In genomic region chr1:58883037-58883887, GRCh38 we compare ENCODE assay signal across 8 cellular contexts.
DNase-seq lines count a peak whose midpoint lies in the region; ATAC-seq, FAIRE-seq and TF ChIP-seq lines count a peak whose summit lies in the region.

No MANE protein-coding gene starts in this region.

- H3K4me1 ChIP-seq in A673 (ENCODE audit: insufficient read depth, low read length, poor library complexity, severe bottlenecking) (peaks cover 16% of the 10 kb centered on the region), endothelial cell of umbilical vein (ENCODE audit: control insufficient read depth, extremely low read depth, insufficient read depth, low read length) (peaks cover 42% of the 10 kb centered on the region), mucosa of rectum (ENCODE audit: control insufficient read depth in 2 of 2, insufficient read depth in 2 of 2, low read length in 2 of 2) (peaks cover 41 to 56% of the 10 kb centered on the region in 2 donors)

- no peak for TF ChIP-seq CTCF in A673 (conservative IDR thresholded peaks at IDR 0.05; ENCODE audit: low read depth, low read length)
- no peak for TF ChIP-seq CTCF in endothelial cell of umbilical vein (IDR thresholded peaks at IDR 0.05; ENCODE audit: extremely low read depth in 1 of 2, insufficient read depth in 1 of 2, low read depth in 1 of 2, low read length in 2 of 2)

- POLR2A ChIA-PET in A673 (lab: Charles Lee; ENCODE audit: low non-redundant PET), result interaction anchor here (0.6 to 0.7 kb wide), 2 partner anchors 16 to 19 kb away, joined by 4 to 5 read pairs; no protein-coding TSS in a partner anchor
- POLR2A ChIA-PET in endothelial cell of umbilical vein (lab: Charles Lee), result interaction anchor here (0.6 to 2.3 kb wide), 14 partner anchors 13 to 394 kb away, joined by 3 to 22 read pairs (median 3); partner anchors contain the start of gene JUN

- BruUV-seq in A673 (replicated peaks; lab: Mats Ljungman, UMichigan) (no TSS peak), endothelial cell of umbilical vein (replicated peaks; lab: Mats Ljungman, UMichigan) (TSS peak; percentile 75)

- H3K79me2 ChIP-seq in endothelial cell of umbilical vein (ENCODE audit: control insufficient read depth, insufficient read depth, low read length), result no peaks in the 10 kb centered on the region

- no peaks in the 10 kb centered on the region for H4K20me1 ChIP-seq in endothelial cell of umbilical vein (replicated peaks; ENCODE audit: control insufficient read depth, extremely low read depth, insufficient read depth, low read length)

- no peak overlapping the region for H2AFZ ChIP-seq in endothelial cell of umbilical vein (ENCODE audit: low read depth, low read length)

- H3K4me2 ChIP-seq in endothelial cell of umbilical vein (ENCODE audit: insufficient read depth, low read length), result peak overlapping the region; percentile 32

- no peaks in the 10 kb centered on the region for H3K27me3 ChIP-seq in A673 (replicated peaks; ENCODE audit: insufficient read depth, low read depth, low read length, poor library complexity)
- H3K27me3 ChIP-seq in endothelial cell of umbilical vein (ENCODE audit: control insufficient read depth in 2 of 2, insufficient read depth in 2 of 2, low read length in 2 of 2), result no peaks in the 10 kb centered on the region
- H3K27me3 ChIP-seq in mucosa of rectum (ENCODE audit: control insufficient read depth in 2 of 2, insufficient read depth in 2 of 2, low read length in 2 of 2), result no peaks in the 10 kb centered on the region

- intact Hi-C loops in A673 (cut with micrococcal nuclease; ENCODE audit: unreplicated experiment) (no loop called here), endothelial cell of umbilical vein (cut with micrococcal nuclease) (loop anchor here (1.0 to 10.0 kb wide), 18 partner anchors 16 to 876 kb away; partner anchors contain the start of gene JUN)

- H3K9me3 ChIP-seq in A673 (ENCODE audit: low read depth, low read length, poor library complexity, severe bottlenecking) (no peaks in the 10 kb centered on the region), endothelial cell of umbilical vein (replicated peaks; ENCODE audit: control insufficient read depth, insufficient read depth, low read length) (no peaks in the 10 kb centered on the region), mucosa of rectum (ENCODE audit: control insufficient read depth in 2 of 2, low read length in 2 of 2) (no peaks in the 10 kb centered on the region)

- ATAC-seq in GM18867 (IDR thresholded peaks at IDR 0.05; ENCODE audit: unreplicated experiment), result no peak
- ATAC-seq in HG03442 (IDR thresholded peaks at IDR 0.05; ENCODE audit: unreplicated experiment), result no peak

- peak; percentile 96 for FAIRE-seq in endothelial cell of umbilical vein (lab: Jason Lieb, UNC)

- H3K9ac ChIP-seq in endothelial cell of umbilical vein (replicated peaks; ENCODE audit: extremely low read depth, insufficient read depth, low read length) (peak overlapping the region; percentile 78), mucosa of rectum (ENCODE audit: low read depth in 1 of 2, low read length in 2 of 2) (no peak overlapping the region)

- dilution Hi-C loops in endothelial cell of umbilical vein (cut with MboI; ENCODE audit: extremely low pct_ligation_motif_present, low sequenced_read_pairs), result no loop called here

- no peak for TF ChIP-seq POLR2A in endothelial cell of umbilical vein (IDR thresholded peaks at IDR 0.05; ENCODE audit: low read depth, low read length)

- H3K36me3 ChIP-seq in A673 (ENCODE audit: insufficient read depth, low read length, poor library complexity, severe bottlenecking), result no peaks in the 10 kb centered on the region
- H3K36me3 ChIP-seq in endothelial cell of umbilical vein (ENCODE audit: control insufficient read depth in 2 of 2, extremely low read depth in 1 of 2, insufficient read depth in 2 of 2, low read length in 2 of 2), result no peaks in the 10 kb centered on the region
- H3K36me3 ChIP-seq in mucosa of rectum (ENCODE audit: control insufficient read depth in 2 of 2, insufficient read depth in 2 of 2, low read length in 2 of 2), result no peaks in the 10 kb centered on the region

- CTCF ChIA-PET in A673 (lab: Charles Lee) (no interaction called here), endothelial cell of umbilical vein (lab: Charles Lee) (interaction anchor here (0.6 to 3.2 kb wide), 18 partner anchors 10 to 876 kb away, joined by 3 to 21 read pairs (median 4); no protein-coding TSS in a partner anchor)

- H3K9me1 ChIP-seq in endothelial cell of umbilical vein (replicated peaks; ENCODE audit: control insufficient read depth, extremely low read depth, insufficient read depth, low read length), result no peaks in the 10 kb centered on the region

- H3K4me3 ChIP-seq in A673 (ENCODE audit: low read depth, low read length, poor library complexity, severe bottlenecking) (no peak overlapping the region), endothelial cell of umbilical vein (replicated peaks in 1 of 3; ENCODE audit: insufficient read depth in 1 of 3, low read depth in 1 of 3, low read length in 3 of 3) (no peak overlapping the region), mucosa of rectum (ENCODE audit: low read length in 2 of 2) (no peak overlapping the region)

- DNase-seq in A673 (ENCODE audit: low spot score), result peak; percentile 92
- peak; percentile 98 for DNase-seq in HCEC 1CT
- DNase-seq in RPMI7951 (ENCODE audit: low read depth), result peak; percentile 97
- peak; percentile 99 for DNase-seq in endothelial cell of umbilical vein (ENCODE audit: low read depth, low spot score)
- no peak for DNase-seq in NCI-H524 (lab: John Stamatoyannopoulos, UW)

- H3K27ac ChIP-seq in A673 (ENCODE audit: low read depth, low read length, poor library complexity, severe bottlenecking), result peak overlapping the region; percentile 28
- peak overlapping the region; percentile 99 for H3K27ac ChIP-seq in endothelial cell of umbilical vein (ENCODE audit: insufficient read depth, low read depth, low read length)
- H3K27ac ChIP-seq in mucosa of rectum (ENCODE audit: low read depth in 2 of 2, low read length in 2 of 2), result peak overlapping the region; percentile 59 to 61

TF ChIP-seq in endothelial cell of umbilical vein, 7 proteins besides CTCF, POLR2A, EP300 and RAD21:
- TF ChIP-seq POLR2AphosphoS5 (IDR thresholded peaks at IDR 0.05; ENCODE audit: insufficient read depth, low read depth, low read length) (peak; percentile 96), MYC (IDR thresholded peaks at IDR 0.05; ENCODE audit: low read depth, low read length) (no peak), EZH2 (IDR thresholded peaks at IDR 0.05; ENCODE audit: borderline replicate concordance, low read depth, low read length, severe bottlenecking) (no peak), MAX (IDR thresholded peaks at IDR 0.05; ENCODE audit: insufficient read depth, insufficient read length) (peak; percentile 63), JUN (IDR thresholded peaks at IDR 0.05; ENCODE audit: borderline replicate concordance, insufficient read depth, insufficient read length, low read depth) (peak; percentile 96), GATA2 (IDR thresholded peaks at IDR 0.05; ENCODE audit: insufficient read depth, insufficient read length, low read depth, low read length) (peak; percentile 73), FOS (IDR thresholded peaks at IDR 0.05; ENCODE audit: borderline replicate concordance, insufficient read depth, low read length) (peak; percentile 100)

Comparison
In these comparisons a context has a peak if more than half of its experiments do, and no peak if none do; other contexts are left out.
1. DNase-seq: peak in A673 (single experiment), HCEC 1CT (single experiment), RPMI7951 (single experiment) and endothelial cell of umbilical vein (single experiment); none in NCI-H524 (0 of 2).
2. H3K27ac ChIP-seq: peak in every context shown above with its lines; median percentile 99 in endothelial cell of umbilical vein; 60 in mucosa of rectum; 28 in A673.